ENCODE assay signal across 12 cellular contexts in genomic region chr15:60899322-60899966, GRCh38.
DNase-seq lines count a peak whose midpoint lies in the region; ATAC-seq and TF ChIP-seq lines count a peak whose summit lies in the region.
"Had no signal": no experiment of that assay in that cellular context is flagged by ENCODE, and none has a peak within 500 bp of the region (broad histone marks: within the 10 kb centered on the region; RNA-seq: fewer than 3 reads in every experiment).

No MANE protein-coding gene starts in this region.

- H3K4me3 ChIP-seq in gastrocnemius medialis (no peak overlapping the region), breast epithelium (no peak overlapping the region)
- H3K4me3 ChIP-seq: skin epidermis had no signal

- H3K36me3 ChIP-seq in gastrocnemius medialis = no peaks in the 10 kb centered on the region
- H3K36me3 ChIP-seq in breast epithelium = no peaks in the 10 kb centered on the region

- DNase-seq in central memory CD4-positive, alpha-beta T cell = peak; percentile 79
- no peak for DNase-seq in NCI-H345 treated with DMSO at 0.1 percent for 48 hours (lab: John Stamatoyannopoulos, UW; ENCODE audit: unreplicated experiment)
- DNase-seq in gastrocnemius medialis = no peak
- no peak for DNase-seq in NAMALWA (ENCODE audit: low spot score)
- DNase-seq in breast epithelium (ENCODE audit: low spot score in 2 of 2) = no peak
- DNase-seq: mammary epithelial cell, NCI-H187, Right ventricle myocardium superior had no signal

- no peak overlapping the region for H3K27ac ChIP-seq in gastrocnemius medialis
- H3K27ac ChIP-seq in breast epithelium = no peak overlapping the region
- H3K27ac ChIP-seq: skin epidermis had no signal

- H3K4me1 ChIP-seq in gastrocnemius medialis (peaks cover 0 to 7% of the 10 kb centered on the region in 2 donors), breast epithelium (no peaks in the 10 kb centered on the region)

- no peaks in the 10 kb centered on the region for H3K27me3 ChIP-seq in gastrocnemius medialis
- no peaks in the 10 kb centered on the region for H3K27me3 ChIP-seq in breast epithelium

- TF ChIP-seq CTCF in gastrocnemius medialis (IDR thresholded peaks at IDR 0.05 in 4 of 5, conservative IDR thresholded peaks at IDR 0.05 in 1 of 5) (no peak), breast epithelium (IDR thresholded peaks at IDR 0.05) (no peak)

- ATAC-seq in GM18502 (IDR thresholded peaks at IDR 0.05; ENCODE audit: poor library complexity, unreplicated experiment) = peak; percentile 64
- ATAC-seq in GM19452 (IDR thresholded peaks at IDR 0.05; ENCODE audit: unreplicated experiment) = peak; percentile 50
- ATAC-seq in HG03159 (IDR thresholded peaks at IDR 0.05; ENCODE audit: unreplicated experiment) = peak; percentile 44
- ATAC-seq in gastrocnemius medialis = no peak

- intact Hi-C loops in gastrocnemius medialis (cut with DNase I; ENCODE audit: low total_unique reads) = no loop called here
- intact Hi-C loops in breast epithelium (cut with DNase I; ENCODE audit: low total_unique reads) = no loop called here

- in situ Hi-C loops in gastrocnemius medialis (cut with MboI; ENCODE audit: low sequenced_read_pairs in 4 of 4) = no loop called here

- no peaks in the 10 kb centered on the region for H3K9me3 ChIP-seq in gastrocnemius medialis
- H3K9me3 ChIP-seq in breast epithelium = no peaks in the 10 kb centered on the region

- TF ChIP-seq POLR2A in gastrocnemius medialis (IDR thresholded peaks at IDR 0.05) (no peak), breast epithelium (IDR thresholded peaks at IDR 0.05) (no peak)

Comparison
In these comparisons a context has a peak if more than half of its experiments do, and no peak if none do; other contexts are left out.
1. ATAC-seq: peak in GM18502 (single experiment), GM19452 (single experiment) and HG03159 (single experiment); none in gastrocnemius medialis (0 of 2).